ENCODE assay signal across 13 cellular contexts in genomic region chr15:38042707-38043445, GRCh38.
DNase-seq lines count a peak whose midpoint lies in the region; ATAC-seq, FAIRE-seq and TF ChIP-seq lines count a peak whose summit lies in the region.
"Had no signal": no experiment of that assay in that cellular context is flagged by ENCODE, and none has a peak within 500 bp of the region (broad histone marks: within the 10 kb centered on the region; RNA-seq: fewer than 3 reads in every experiment).

No MANE protein-coding gene starts in this region.

- WGBS in H1 (ENCODE audit: extremely low coverage in 1 of 2, insufficient coverage in 1 of 2, insufficient read length in 1 of 2, insufficient replicate concordance in 2 of 2, low coverage in 1 of 2, low lambda C conversion rate in 2 of 2, missing lambda C conversion rate in 1 of 2), 2 experiments, result 86% methylated on average over 9 of the region's 9 CpGs; no CpG with 5 or more reads in 1 of the 2 experiments

- DNase-seq in BE2C (peak; percentile 8), NB4 (ENCODE audit: low read depth) (peak; percentile 7), H1 (ENCODE audit: low read depth in 1 of 2, low spot score in 2 of 2) (no peak), mucosa of gallbladder (ENCODE audit: low spot score) (peak; percentile 19), activated gamma-delta T cell (lab: John Stamatoyannopoulos, UW) (no peak), left colon (no peak)
- DNase-seq in stimulated activated naive CD4-positive, alpha-beta T cell (lab: John Stamatoyannopoulos, UW), result no peak
- DNase-seq: effector memory CD4-positive, alpha-beta T cell; GF-D8; KBM-7; NCI-H2081 treated with DMSO at 0.1 percent for 48 hours; psoas muscle had no signal

- POLR2A ChIA-PET in H1 (lab: Charles Lee; ENCODE audit: partially characterized antibody), result interaction anchor here (0.6 to 1.1 kb wide), 2 partner anchors 8 to 208 kb away, joined by 3 read pairs; no protein-coding TSS in a partner anchor

- H2BK120ac ChIP-seq in H1 (replicated peaks; ENCODE audit: low read depth, low read length), result no peak overlapping the region

- H4K91ac ChIP-seq in H1 (replicated peaks; ENCODE audit: insufficient read length, low read length), result no peak overlapping the region

- TF ChIP-seq EP300 in H1 (IDR thresholded peaks at IDR 0.05; ENCODE audit: borderline replicate concordance in 1 of 2, low read depth in 2 of 2, low read length in 2 of 2), result no peak

- H2AK5ac ChIP-seq in H1 (ENCODE audit: low read depth, low read length), result no peak overlapping the region

- no peak overlapping the region for H2BK15ac ChIP-seq in H1 (ENCODE audit: low read length)

- no peak overlapping the region for H3K23ac ChIP-seq in H1 (ENCODE audit: insufficient read length)

- H4K8ac ChIP-seq in H1 (ENCODE audit: extremely low read depth, insufficient read depth, low read length), result 0 out of 2 replicates have a peak overlapping the region, but pooled peaks have one; percentile 18

- ATAC-seq in HG03378 (IDR thresholded peaks at IDR 0.05; ENCODE audit: unreplicated experiment) (no peak), left colon (no peak)
- ATAC-seq: psoas muscle had no signal

- H3K79me2 ChIP-seq in H1 (ENCODE audit: control insufficient read depth in 1 of 2, insufficient read depth in 2 of 2, low read length in 2 of 2), result no peaks in the 10 kb centered on the region

- 0 out of 2 replicates have a peak overlapping the region, but pooled peaks have one; percentile 13 for H3K18ac ChIP-seq in H1 (ENCODE audit: extremely low read depth, low read length)

- H3K9ac ChIP-seq in H1 (replicated peaks in 1 of 4; ENCODE audit: extremely low read depth in 1 of 4, low read depth in 3 of 4, low read length in 3 of 4), result no peak overlapping the region

- H3K36me3 ChIP-seq in BE2C, result no peaks in the 10 kb centered on the region
- H3K36me3 ChIP-seq in H1 (ENCODE audit: control insufficient read depth in 2 of 4, insufficient read depth in 4 of 4, low read length in 3 of 4), result no peaks in the 10 kb centered on the region

- no peak overlapping the region for H3K56ac ChIP-seq in H1 (replicated peaks; ENCODE audit: insufficient read length, low read depth, low read length)

- FAIRE-seq in H1 (lab: Jason Lieb, UNC), result no peak

- H3K4ac ChIP-seq in H1 (replicated peaks; ENCODE audit: insufficient read length, low read depth, low read length), result no peak overlapping the region

- no peaks in the 10 kb centered on the region for H3K79me1 ChIP-seq in H1 (ENCODE audit: low read depth, low read length)

- no peaks in the 10 kb centered on the region for H4K20me1 ChIP-seq in H1 (replicated peaks in 1 of 2; ENCODE audit: control insufficient read depth in 1 of 2, insufficient read depth in 2 of 2, low read length in 2 of 2)

- H3K4me1 ChIP-seq in BE2C, result no peaks in the 10 kb centered on the region; the same call in 1 of the 2 replicates
- H3K4me1 ChIP-seq in H1 (replicated peaks in 1 of 4; ENCODE audit: control insufficient read depth in 3 of 4, insufficient read depth in 4 of 4, low read length in 3 of 4), result no peaks in the 10 kb centered on the region; a peak in 2 of 7 replicates
- H3K4me1 ChIP-seq: psoas muscle had no signal

- TF ChIP-seq CTCF in BE2C (IDR thresholded peaks at IDR 0.05; ENCODE audit: low read depth, low read length), result no peak
- TF ChIP-seq CTCF in NB4 (IDR thresholded peaks at IDR 0.05; ENCODE audit: low read depth, low read length), result no peak
- TF ChIP-seq CTCF in H1 (IDR thresholded peaks at IDR 0.05; ENCODE audit: control extremely low read depth in 1 of 3, insufficient read depth in 1 of 3, low read depth in 1 of 3, low read length in 3 of 3), result no peak

- no peaks in the 10 kb centered on the region for H3K27me3 ChIP-seq in BE2C
- no peaks in the 10 kb centered on the region for H3K27me3 ChIP-seq in H1 (replicated peaks in 1 of 4; ENCODE audit: control insufficient read depth in 3 of 4, extremely low read depth in 1 of 4, insufficient read depth in 3 of 4, low read length in 3 of 4)

- H2BK20ac ChIP-seq in H1 (ENCODE audit: low read length), result no peak overlapping the region

- no peak for TF ChIP-seq RAD21 in H1 (IDR thresholded peaks at IDR 0.05 in 1 of 2, conservative IDR thresholded peaks at IDR 0.05 in 1 of 2; ENCODE audit: low read depth in 2 of 2, low read length in 2 of 2)

- no peak overlapping the region for H2BK12ac ChIP-seq in H1 (ENCODE audit: low read depth, low read length)

- H2AFZ ChIP-seq in H1 (ENCODE audit: low read length), result 0 out of 2 replicates have a peak overlapping the region, but pooled peaks have one; percentile 33

- H3K4me2 ChIP-seq in H1 (ENCODE audit: insufficient read depth in 1 of 2, low read depth in 2 of 2, low read length in 2 of 2), result no peak overlapping the region

- intact Hi-C loops in left colon (cut with DNase I, micrococcal nuclease), result no loop called here

- TF ChIP-seq POLR2A in NB4 (IDR thresholded peaks at IDR 0.05; ENCODE audit: extremely low read depth, insufficient read length), result no peak
- no peak for TF ChIP-seq POLR2A in H1 (IDR thresholded peaks at IDR 0.05; ENCODE audit: control extremely low read depth in 1 of 2, low read depth in 2 of 2, low read length in 2 of 2)

- H3K14ac ChIP-seq in H1 (ENCODE audit: insufficient read length), result no peak overlapping the region

- CTCF ChIA-PET in H1 (lab: Charles Lee; ENCODE audit: partially characterized antibody), result interaction anchor here (1.0 kb wide), 1 partner anchor 30 kb away, joined by 3 read pairs; no protein-coding TSS in a partner anchor

- no peaks in the 10 kb centered on the region for H3K23me2 ChIP-seq in H1 (ENCODE audit: low read depth, low read length)

- H3K9me3 ChIP-seq in BE2C (no peaks in the 10 kb centered on the region), H1 (ENCODE audit: insufficient read depth in 2 of 2, low read depth in 1 of 2, low read length in 1 of 2) (no peaks in the 10 kb centered on the region)
- H3K9me3 ChIP-seq: psoas muscle had no signal

- no peak overlapping the region for H3K27ac ChIP-seq in H1 (ENCODE audit: low read depth, low read length)
- H3K27ac ChIP-seq: psoas muscle had no signal

- no peak overlapping the region for H2BK5ac ChIP-seq in H1 (ENCODE audit: low read depth, low read length)

- H4K5ac ChIP-seq in H1 (ENCODE audit: insufficient read length, low read depth, low read length), result no peak overlapping the region

- H3K4me3 ChIP-seq in BE2C (ENCODE audit: low read depth, low read length) (no peak overlapping the region), NB4 (ENCODE audit: low read depth, low read length) (no peak overlapping the region), H1 (ENCODE audit: extremely low read depth in 1 of 4, insufficient read depth in 2 of 4, low read depth in 3 of 4, low read length in 4 of 4) (no peak overlapping the region)
- H3K4me3 ChIP-seq: psoas muscle had no signal

TF ChIP-seq in H1, 55 proteins besides CTCF, POLR2A, EP300 and RAD21:
- TF ChIP-seq ZNF274 (IDR thresholded peaks at IDR 0.05; ENCODE audit: borderline replicate concordance, extremely low read depth, low read length), result no peak
- TF ChIP-seq JUND (IDR thresholded peaks at IDR 0.05; ENCODE audit: low read length), result no peak
- TF ChIP-seq ATF3 (IDR thresholded peaks at IDR 0.05; ENCODE audit: insufficient read depth, low read depth, low read length), result no peak
- TF ChIP-seq SUZ12 (IDR thresholded peaks at IDR 0.05; ENCODE audit: low read length), result no peak
- no peak for TF ChIP-seq SIX5 (IDR thresholded peaks at IDR 0.05; ENCODE audit: low read depth, low read length)
- TF ChIP-seq, protein P1, sequence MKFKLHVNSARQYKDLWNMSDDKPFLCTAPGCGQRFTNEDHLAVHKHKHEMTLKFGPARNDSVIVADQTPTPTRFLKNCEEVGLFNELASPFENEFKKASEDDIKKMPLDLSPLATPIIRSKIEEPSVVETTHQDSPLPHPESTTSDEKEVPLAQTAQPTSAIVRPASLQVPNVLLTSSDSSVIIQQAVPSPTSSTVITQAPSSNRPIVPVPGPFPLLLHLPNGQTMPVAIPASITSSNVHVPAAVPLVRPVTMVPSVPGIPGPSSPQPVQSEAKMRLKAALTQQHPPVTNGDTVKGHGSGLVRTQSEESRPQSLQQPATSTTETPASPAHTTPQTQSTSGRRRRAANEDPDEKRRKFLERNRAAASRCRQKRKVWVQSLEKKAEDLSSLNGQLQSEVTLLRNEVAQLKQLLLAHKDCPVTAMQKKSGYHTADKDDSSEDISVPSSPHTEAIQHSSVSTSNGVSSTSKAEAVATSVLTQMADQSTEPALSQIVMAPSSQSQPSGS (IDR thresholded peaks at IDR 0.05; ENCODE audit: low read length), result no peak
- TF ChIP-seq EGR1 (IDR thresholded peaks at IDR 0.05; ENCODE audit: borderline replicate concordance, low read depth, low read length), result no peak
- TF ChIP-seq KDM1A (IDR thresholded peaks at IDR 0.05; ENCODE audit: borderline replicate concordance, low read length), result no peak

Comparison
In these comparisons a context has a peak if more than half of its experiments do, and no peak if none do; other contexts are left out.
1. DNase-seq: peak in BE2C (single experiment), NB4 (single experiment) and mucosa of gallbladder (single experiment); none in H1 (0 of 2), activated gamma-delta T cell (single experiment), stimulated activated naive CD4-positive, alpha-beta T cell (0 of 6) and left colon (0 of 2).